ENCODE assay signal across 20 cellular contexts in the genomic region with DNA sequence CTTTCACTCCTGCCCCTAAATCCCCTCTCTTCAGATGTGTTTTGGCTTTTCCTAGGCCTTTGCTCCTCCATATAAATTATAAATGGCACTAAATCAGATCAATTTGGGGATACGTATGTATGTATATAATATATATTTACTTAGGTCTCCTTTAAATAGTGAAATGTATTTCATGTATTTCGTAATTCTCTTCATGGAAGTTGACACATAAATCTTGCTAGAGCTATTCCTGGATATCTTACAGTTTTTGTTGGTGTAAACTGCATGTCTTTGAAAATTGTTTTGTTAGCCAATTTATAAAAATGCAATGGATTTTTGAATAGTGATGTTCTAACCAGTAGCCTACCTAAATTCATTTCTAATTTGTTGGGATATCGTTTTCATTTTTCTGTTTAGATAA. TPM values are rescaled to one million over a fixed set of nuclear protein-coding genes. Genes with fewer than 3 reads are reported as not detected.
DNase-seq lines count a peak whose midpoint lies in the region; ATAC-seq, FAIRE-seq and TF ChIP-seq lines count a peak whose summit lies in the region.
"Had no signal": no experiment of that assay in that cellular context is flagged by ENCODE, and none has a peak within 500 bp of the region (broad histone marks: within the 10 kb centered on the region; RNA-seq: fewer than 3 reads in every experiment).

No MANE protein-coding gene starts in this region.

- H3K9ac ChIP-seq in IMR-90 (ENCODE audit: low read depth, low read length) (no peak overlapping the region), Loucy (ENCODE audit: low read depth, low read length, poor library complexity, severe bottlenecking) (no peak overlapping the region), K562 (ENCODE audit: insufficient read depth in 1 of 2, low read depth in 2 of 2, low read length in 2 of 2) (no peak overlapping the region)

- no CpG with 5 or more reads among the region's 3 CpGs for WGBS in IMR-90 (ENCODE audit: extremely low coverage in 2 of 2, insufficient read length in 1 of 2), 2 experiments
- 82% methylated on average over 3 of the region's 3 CpGs for WGBS in K562 (ENCODE audit: insufficient coverage, low coverage, missing lambda C conversion rate)

- no peaks in the 10 kb centered on the region for H3K27me3 Mint-ChIP-seq in effector memory CD8-positive, alpha-beta T cell
- H3K27me3 Mint-ChIP-seq: CD4-positive, CD25-positive, alpha-beta regulatory T cell; CD8-positive, alpha-beta memory T cell had no signal

- H3K36me3 ChIP-seq in IMR-90 (ENCODE audit: control insufficient read depth, insufficient read depth, low read length) = peaks cover 19% of the 10 kb centered on the region
- peaks cover 50% of the 10 kb centered on the region for H3K36me3 ChIP-seq in Loucy (ENCODE audit: insufficient read depth, low read length)
- peaks cover 74% of the 10 kb centered on the region for H3K36me3 ChIP-seq in K562 (ENCODE audit: control insufficient read depth, insufficient read depth, low read length)

- no peak for TF ChIP-seq POLR2A in IMR-90 (IDR thresholded peaks at IDR 0.05; ENCODE audit: low read depth, low read length)
- no peak for TF ChIP-seq POLR2A in K562 (conservative IDR thresholded peaks at IDR 0.05)

- H2AFZ ChIP-seq in IMR-90 (replicated peaks; ENCODE audit: low read length, poor library complexity) = no peak overlapping the region
- no peak overlapping the region for H2AFZ ChIP-seq in Loucy (ENCODE audit: low read length)
- no peak overlapping the region for H2AFZ ChIP-seq in K562 (ENCODE audit: low read depth, low read length)

- no peak for FAIRE-seq in K562 (lab: Jason Lieb, UNC)
- FAIRE-seq: A204.1, G401.6, GM12891, H1 had no signal

- H3K27me3 ChIP-seq in IMR-90 (ENCODE audit: control insufficient read depth, insufficient read depth, low read length) = no peaks in the 10 kb centered on the region
- H3K27me3 ChIP-seq in Loucy (ENCODE audit: insufficient read depth, low read length, poor library complexity, severe bottlenecking) = no peaks in the 10 kb centered on the region
- H3K27me3 ChIP-seq in K562 (ENCODE audit: control insufficient read depth in 2 of 2, insufficient read depth in 2 of 2, low read length in 2 of 2) = no peaks in the 10 kb centered on the region
- H3K27me3 ChIP-seq: BE2C had no signal

- H3K9me3 Mint-ChIP-seq in effector memory CD8-positive, alpha-beta T cell = no peaks in the 10 kb centered on the region
- H3K9me3 Mint-ChIP-seq: CD8-positive, alpha-beta memory T cell; H9 had no signal

- no peak for TF ChIP-seq EP300 in K562 (IDR thresholded peaks at IDR 0.05; ENCODE audit: low read length)

- H3K4me3 Mint-ChIP-seq in effector memory CD8-positive, alpha-beta T cell = no peak overlapping the region
- H3K4me3 Mint-ChIP-seq: CD4-positive, CD25-positive, alpha-beta regulatory T cell; CD8-positive, alpha-beta memory T cell; H9 had no signal

- H3K23ac ChIP-seq in IMR-90 (ENCODE audit: low read depth, low read length) = no peak overlapping the region

- H3F3A ChIP-seq in Loucy (ENCODE audit: low read depth) = no peaks in the 10 kb centered on the region

- POLR2A ChIA-PET in IMR-90 (lab: Charles Lee; ENCODE audit: unreplicated experiment) (no interaction called here), K562 (lab: Yijun Ruan, JAX) (interaction anchor here (1.2 kb wide), 1 partner anchor 8 kb away, joined by 4 read pairs; no protein-coding TSS in a partner anchor)

- peaks cover 3% of the 10 kb centered on the region for H3K4me1 ChIP-seq in IMR-90 (ENCODE audit: control insufficient read depth, insufficient read depth, low read length)
- peaks cover 29% of the 10 kb centered on the region for H3K4me1 ChIP-seq in Loucy (ENCODE audit: insufficient read depth, low read length, poor library complexity, severe bottlenecking)
- no peaks in the 10 kb centered on the region for H3K4me1 ChIP-seq in K562 (replicated peaks in 1 of 2; ENCODE audit: control insufficient read depth in 2 of 2, insufficient read depth in 2 of 2, low read length in 2 of 2)
- H3K4me1 ChIP-seq: BE2C had no signal

- H3K27ac Mint-ChIP-seq in effector memory CD8-positive, alpha-beta T cell = no peak overlapping the region
- H3K27ac Mint-ChIP-seq: CD8-positive, alpha-beta memory T cell; H9 had no signal

- H3K4me1 Mint-ChIP-seq in effector memory CD8-positive, alpha-beta T cell (ENCODE audit: low read depth in 2 of 2) = peaks cover 15 to 49% of the 10 kb centered on the region in 2 donors
- H3K4me1 Mint-ChIP-seq: H9 had no signal

- TF ChIP-seq RAD21 in IMR-90 (IDR thresholded peaks at IDR 0.05; ENCODE audit: low read length) (no peak), K562 (CRISPR knock-in tag; conservative IDR thresholded peaks at IDR 0.05 in 1 of 2, IDR thresholded peaks at IDR 0.05 in 1 of 2) (no peak)

- H4K91ac ChIP-seq in IMR-90 (ENCODE audit: insufficient read depth, low read depth, low read length) = no peak overlapping the region

- no peak overlapping the region for H2AK5ac ChIP-seq in IMR-90 (ENCODE audit: low read depth, low read length)

- peaks cover 3% of the 10 kb centered on the region; the same call in 1 of the 2 replicates for H3K9me1 ChIP-seq in IMR-90 (ENCODE audit: insufficient read depth, low read length)
- no peaks in the 10 kb centered on the region for H3K9me1 ChIP-seq in K562 (ENCODE audit: control insufficient read depth, insufficient read depth, low read length)

- H3K4me2 ChIP-seq in IMR-90 (ENCODE audit: low read depth, low read length) = no peak overlapping the region
- peak overlapping the region; percentile 51 for H3K4me2 ChIP-seq in Loucy (ENCODE audit: low read depth, low read length, poor library complexity, severe bottlenecking)
- no peak overlapping the region for H3K4me2 ChIP-seq in K562 (ENCODE audit: insufficient read depth, low read length)

- no peak overlapping the region for H4K5ac ChIP-seq in IMR-90 (ENCODE audit: low read depth, low read length)

- no peak overlapping the region for H4K8ac ChIP-seq in IMR-90 (ENCODE audit: low read depth in 2 of 2, low read length in 2 of 2)

- in situ Hi-C loops in IMR-90 (cut with MboI; ENCODE audit: low sequenced_read_pairs) (no loop called here), K562 (cut with MboI) (no loop called here)

- no peak overlapping the region for H2BK120ac ChIP-seq in IMR-90 (ENCODE audit: low read depth, low read length)

- intact Hi-C loops in IMR-90 (cut with micrococcal nuclease) = no loop called here
- intact Hi-C loops in K562 (cut with micrococcal nuclease) = no loop called here

- H3K27ac ChIP-seq in IMR-90 (ENCODE audit: insufficient read depth, low read length) (no peak overlapping the region), K562 (ENCODE audit: extremely low read depth, low read depth, low read length) (no peak overlapping the region)

- dilution Hi-C loops in IMR-90 (cut with HindIII; ENCODE audit: low sequenced_read_pairs, unreplicated experiment) = no loop called here

- H3K18ac ChIP-seq in IMR-90 (ENCODE audit: low read depth, low read length) = no peak overlapping the region

- H3K4ac ChIP-seq in IMR-90 (ENCODE audit: low read depth, low read length) = no peak overlapping the region

- CTCF ChIA-PET in IMR-90 (lab: Yijun Ruan, JAX) (no interaction called here), K562 (lab: Yijun Ruan, JAX; ENCODE audit: low intra/inter-chr PET ratio) (no interaction called here)

- H2AK9ac ChIP-seq in IMR-90 (replicated peaks; ENCODE audit: low read depth, low read length, poor library complexity) = no peak overlapping the region

- no peak for DNase-seq in IMR-90
- peak; percentile 50 for DNase-seq in MV-4-11 (lab: John Stamatoyannopoulos, UW)
- no peak for DNase-seq in K562 (ENCODE audit: extremely low read depth in 1 of 4, low spot score in 3 of 4)
- no peak for DNase-seq in effector memory CD8-positive, alpha-beta T cell
- DNase-seq: ACHN; BE2C; C1 segment of cervical spinal cord; CD4-positive, CD25-positive, alpha-beta regulatory T cell; CD8-positive, alpha-beta memory T cell; COR-L47; DMS 273 treated with DMSO at 0.1 percent for 48 hours; H9; KBM-7 had no signal

- H3K9me2 ChIP-seq in Loucy (replicated peaks; ENCODE audit: low read depth, low read length) = no peaks in the 10 kb centered on the region

- no peak overlapping the region for H2BK15ac ChIP-seq in IMR-90 (ENCODE audit: low read depth, low read length)

- no peak overlapping the region for H2BK20ac ChIP-seq in IMR-90 (ENCODE audit: low read depth, low read length)

- H3K4me3 ChIP-seq in IMR-90 (ENCODE audit: insufficient read depth, low read depth, low read length) (no peak overlapping the region), Loucy (ENCODE audit: low read length, poor library complexity, severe bottlenecking) (no peak overlapping the region), K562 (no peak overlapping the region)

- no peak overlapping the region for H3K56ac ChIP-seq in IMR-90 (ENCODE audit: extremely low read depth, insufficient read depth, low read length)

- BruUV-seq in IMR-90 (replicated peaks; lab: Mats Ljungman, UMichigan) = no TSS peak
- no TSS peak for BruUV-seq in K562 (replicated peaks; lab: Mats Ljungman, UMichigan)

- peaks cover 78% of the 10 kb centered on the region for H3K36me3 Mint-ChIP-seq in effector memory CD8-positive, alpha-beta T cell (ENCODE audit: insufficient read depth)

- TF ChIP-seq CTCF in IMR-90 (conservative IDR thresholded peaks at IDR 0.05; ENCODE audit: low read depth, low read length) (no peak), Loucy (conservative IDR thresholded peaks at IDR 0.05; ENCODE audit: low read length) (no peak), K562 (IDR thresholded peaks at IDR 0.05 in 2 of 3, conservative IDR thresholded peaks at IDR 0.05 in 1 of 3; ENCODE audit: insufficient read depth in 2 of 3, low read depth in 1 of 3, low read length in 3 of 3) (no peak)

- peaks cover 48% of the 10 kb centered on the region for H3K79me2 ChIP-seq in Loucy (ENCODE audit: insufficient read depth, low read length)
- peaks cover 35% of the 10 kb centered on the region; the same call in 2 of the 3 replicates for H3K79me2 ChIP-seq in K562 (ENCODE audit: control insufficient read depth, insufficient read depth, low read length)

- no peak for ATAC-seq in IMR-90 (ENCODE audit: low read depth)
- no peak for ATAC-seq in K562
- ATAC-seq in effector memory CD8-positive, alpha-beta T cell (replicated peaks) = no peak
- no peak for ATAC-seq in GM19023 (IDR thresholded peaks at IDR 0.05; ENCODE audit: unreplicated experiment)
- no peak for ATAC-seq in GM21360 (IDR thresholded peaks at IDR 0.05; ENCODE audit: unreplicated experiment)

- H2BK5ac ChIP-seq in IMR-90 (ENCODE audit: low read depth, low read length, poor library complexity, severe bottlenecking) = no peak overlapping the region

- H4K20me1 ChIP-seq in IMR-90 (ENCODE audit: insufficient read depth, low read length) (no peaks in the 10 kb centered on the region; the same call in 1 of the 2 replicates), Loucy (ENCODE audit: insufficient read depth, low read length, poor library complexity, severe bottlenecking) (peaks cover 26% of the 10 kb centered on the region), K562 (replicated peaks; ENCODE audit: control insufficient read depth, insufficient read depth, low read length) (no peaks in the 10 kb centered on the region)

- H3K9me3 ChIP-seq in IMR-90 (ENCODE audit: control insufficient read depth, insufficient read depth, low read length) (no peaks in the 10 kb centered on the region), Loucy (ENCODE audit: insufficient read depth, low read depth, low read length) (no peaks in the 10 kb centered on the region), K562 (replicated peaks; ENCODE audit: control insufficient read depth, insufficient read depth, low read depth, low read length) (no peaks in the 10 kb centered on the region)
- H3K9me3 ChIP-seq: BE2C had no signal

- peaks cover 10 to 46% of the 10 kb centered on the region in 2 experiments for H3K79me1 ChIP-seq in IMR-90 (ENCODE audit: low read depth in 1 of 2, low read length in 2 of 2)

- H3K14ac ChIP-seq in IMR-90 (replicated peaks; ENCODE audit: low read depth, low read length) = no peak overlapping the region

RNA-seq across cellular contexts. Expression of a gene that starts 9.0 kb away (rescaled TPM):
- total RNA-seq in IMR-90 (2012; rRNA removed) = 30.3 and 45.3 TPM in 2 replicates
- 27.2 and 28.4 TPM in 2 replicates for polyA plus RNA-seq in IMR-90 (2012; rRNA removed)
- polyA plus RNA-seq in IMR-90 (2012; cell fraction: cytosol; rRNA removed) = 12.7 and 42.8 TPM in 2 replicates
- polyA plus RNA-seq in IMR-90 (2012; cell fraction: nucleus; rRNA removed; ENCODE audit: low replicate concordance) = 3.8 and 13.9 TPM in 2 replicates
- total RNA-seq in K562 (2011; cell fraction: chromatin; rRNA removed; ENCODE audit: low replicate concordance) = 12.0 and 17.8 TPM in 2 replicates
- 9.7 and 10.0 TPM in 2 replicates for total RNA-seq in K562 (2011; cell fraction: nucleolus; rRNA removed)
- 12.6 and 12.7 TPM in 2 replicates for total RNA-seq in K562 (2011; cell fraction: nucleoplasm; rRNA removed)
- 101 and 113 TPM in 2 replicates for total RNA-seq in K562 (2014; rRNA removed)
- total RNA-seq in K562 (2014; rRNA removed; fragmentation: Illumina TruSeq; extraction: Trizol) = 90.2 and 101 TPM in 2 replicates
- total RNA-seq in K562 (2015; rRNA removed; fragmentation: Illumina TruSeq; extraction: Trizol) = 91.9 and 99.8 TPM in 2 replicates
- 52.4 and 54.8 TPM in 2 replicates for total RNA-seq in K562 (2021)
- polyA plus RNA-seq in K562 (2011; rRNA removed) = 64.8 and 88.8 TPM in 2 replicates
- 16.7 and 30.1 TPM in 2 replicates for polyA plus RNA-seq in K562 (2011; cell fraction: cytosol; rRNA removed)
- polyA plus RNA-seq in K562 (2011; cell fraction: nucleus; rRNA removed) = 10.0 and 18.1 TPM in 2 replicates
- polyA plus RNA-seq in K562 (2012) = 57.5 and 64.2 TPM in 2 replicates
- polyA plus RNA-seq in K562 (2014; fragmentation: Illumina TruSeq; extraction: Trizol) = 123 and 156 TPM in 2 replicates
- polyA plus RNA-seq in K562 (2014; fragmentation: Nextera tagmentation; extraction: Ambion mirVana) = 10 to 100 TPM; 68.0 to 84.7 TPM
- polyA plus RNA-seq in K562 (2014; rRNA removed) = 126 TPM in 2 replicates
- polyA minus RNA-seq in K562 (2011; rRNA and poly(A)+ RNA removed) = 27.9 and 28.8 TPM in 2 replicates
- 7.4 and 14.7 TPM in 2 replicates for polyA minus RNA-seq in K562 (2011; cell fraction: cytosol; rRNA and poly(A)+ RNA removed)
- 7.5 and 17.2 TPM in 2 replicates for polyA minus RNA-seq in K562 (2011; cell fraction: nucleus; rRNA and poly(A)+ RNA removed)

RNA-seq across cellular contexts. Expression of a gene that starts 18.1 kb away (rescaled TPM):
- total RNA-seq in IMR-90 (2012; rRNA removed) (under 0.01 and 0.56 TPM in 2 replicates), K562 (2014; rRNA removed) (0.86 TPM in 1 of 2 replicates, not detected in the other), K562 (2014; rRNA removed; fragmentation: Illumina TruSeq; extraction: Trizol) (1.5 and 1.7 TPM in 2 replicates), K562 (2015; rRNA removed; fragmentation: Illumina TruSeq; extraction: Trizol) (1.6 and 1.8 TPM in 2 replicates), K562 (2021) (2.2 and 2.3 TPM in 2 replicates)
- polyA plus RNA-seq in IMR-90 (2012; rRNA removed) (0.56 TPM in 1 of 2 replicates, not detected in the other), K562 (2011; rRNA removed) (1.4 and 2.9 TPM in 2 replicates), K562 (2014; fragmentation: Illumina TruSeq; extraction: Trizol) (0.79 TPM in 1 of 2 replicates, not detected in the other), K562 (2014; fragmentation: Nextera tagmentation; extraction: Ambion mirVana) (1 to 10 TPM; 1.1 TPM), K562 (2014; rRNA removed) (0.40 and 1.8 TPM in 2 replicates)
- not detected in 2 replicates for polyA plus RNA-seq in IMR-90 (2012; cell fraction: cytosol; rRNA removed)
- 0.42 TPM in 1 of 2 replicates, not detected in the other for polyA plus RNA-seq in IMR-90 (2012; cell fraction: nucleus; rRNA removed; ENCODE audit: low replicate concordance)
- total RNA-seq in K562 (2011; cell fraction: chromatin; rRNA removed; ENCODE audit: low replicate concordance) = 5.5 and 7.1 TPM in 2 replicates
- total RNA-seq in K562 (2011; cell fraction: nucleolus; rRNA removed) = 5.7 and 6.8 TPM in 2 replicates
- total RNA-seq in K562 (2011; cell fraction: nucleoplasm; rRNA removed) = 11.4 and 15.3 TPM in 2 replicates
- polyA plus RNA-seq in K562 (2011; cell fraction: cytosol; rRNA removed) = 0.49 and 0.87 TPM in 2 replicates
- polyA plus RNA-seq in K562 (2011; cell fraction: nucleus; rRNA removed) = 2.5 and 3.7 TPM in 2 replicates
- polyA plus RNA-seq in K562 (2012) = 2.7 and 5.1 TPM in 2 replicates
- 1.2 and 3.6 TPM in 2 replicates for polyA minus RNA-seq in K562 (2011; rRNA and poly(A)+ RNA removed)
- not detected in 2 replicates for polyA minus RNA-seq in K562 (2011; cell fraction: cytosol; rRNA and poly(A)+ RNA removed)
- polyA minus RNA-seq in K562 (2011; cell fraction: nucleus; rRNA and poly(A)+ RNA removed) = 5.3 and 6.2 TPM in 2 replicates
- total RNA-seq: H9 had no signal
- polyA plus RNA-seq: CD8-positive, alpha-beta memory T cell had no signal

RNA-seq across cellular contexts. Expression of a gene that starts 18.3 kb away (rescaled TPM):
- total RNA-seq in IMR-90 (2012; rRNA removed) = 30.8 and 36.4 TPM in 2 replicates
- 128 and 162 TPM in 2 replicates for polyA plus RNA-seq in IMR-90 (2012; rRNA removed)
- polyA plus RNA-seq in IMR-90 (2012; cell fraction: cytosol; rRNA removed) = 130 and 137 TPM in 2 replicates
- polyA plus RNA-seq in IMR-90 (2012; cell fraction: nucleus; rRNA removed; ENCODE audit: low replicate concordance) = 27.7 and 58.0 TPM in 2 replicates
- 3.8 and 8.6 TPM in 2 replicates for total RNA-seq in K562 (2011; cell fraction: chromatin; rRNA removed; ENCODE audit: low replicate concordance)
- total RNA-seq in K562 (2011; cell fraction: nucleolus; rRNA removed) = 9.6 and 10.0 TPM in 2 replicates
- 15.7 and 18.9 TPM in 2 replicates for total RNA-seq in K562 (2011; cell fraction: nucleoplasm; rRNA removed)
- total RNA-seq in K562 (2014; rRNA removed) = 61.9 and 71.1 TPM in 2 replicates
- 114 and 116 TPM in 2 replicates for total RNA-seq in K562 (2014; rRNA removed; fragmentation: Illumina TruSeq; extraction: Trizol)
- total RNA-seq in K562 (2015; rRNA removed; fragmentation: Illumina TruSeq; extraction: Trizol) = 150 and 155 TPM in 2 replicates
- total RNA-seq in K562 (2021) = 169 and 179 TPM in 2 replicates
- 87.2 and 113 TPM in 2 replicates for polyA plus RNA-seq in K562 (2011; rRNA removed)
- 92.3 and 135 TPM in 2 replicates for polyA plus RNA-seq in K562 (2011; cell fraction: cytosol; rRNA removed)
- polyA plus RNA-seq in K562 (2011; cell fraction: nucleus; rRNA removed) = 80.5 and 81.5 TPM in 2 replicates
- polyA plus RNA-seq in K562 (2012) = 266 and 318 TPM in 2 replicates
- 243 and 281 TPM in 2 replicates for polyA plus RNA-seq in K562 (2014; fragmentation: Illumina TruSeq; extraction: Trizol)
- polyA plus RNA-seq in K562 (2014; fragmentation: Nextera tagmentation; extraction: Ambion mirVana) = 100 to 1,000 TPM; 242 to 243 TPM
- polyA plus RNA-seq in K562 (2014; rRNA removed) = 138 and 179 TPM in 2 replicates
- 35.9 and 39.3 TPM in 2 replicates for polyA minus RNA-seq in K562 (2011; rRNA and poly(A)+ RNA removed)
- polyA minus RNA-seq in K562 (2011; cell fraction: cytosol; rRNA and poly(A)+ RNA removed) = 62.1 and 63.1 TPM in 2 replicates
- polyA minus RNA-seq in K562 (2011; cell fraction: nucleus; rRNA and poly(A)+ RNA removed) = 10.8 and 21.3 TPM in 2 replicates
